8 cellular contexts compared by ENCODE assay signal in the genomic region with DNA sequence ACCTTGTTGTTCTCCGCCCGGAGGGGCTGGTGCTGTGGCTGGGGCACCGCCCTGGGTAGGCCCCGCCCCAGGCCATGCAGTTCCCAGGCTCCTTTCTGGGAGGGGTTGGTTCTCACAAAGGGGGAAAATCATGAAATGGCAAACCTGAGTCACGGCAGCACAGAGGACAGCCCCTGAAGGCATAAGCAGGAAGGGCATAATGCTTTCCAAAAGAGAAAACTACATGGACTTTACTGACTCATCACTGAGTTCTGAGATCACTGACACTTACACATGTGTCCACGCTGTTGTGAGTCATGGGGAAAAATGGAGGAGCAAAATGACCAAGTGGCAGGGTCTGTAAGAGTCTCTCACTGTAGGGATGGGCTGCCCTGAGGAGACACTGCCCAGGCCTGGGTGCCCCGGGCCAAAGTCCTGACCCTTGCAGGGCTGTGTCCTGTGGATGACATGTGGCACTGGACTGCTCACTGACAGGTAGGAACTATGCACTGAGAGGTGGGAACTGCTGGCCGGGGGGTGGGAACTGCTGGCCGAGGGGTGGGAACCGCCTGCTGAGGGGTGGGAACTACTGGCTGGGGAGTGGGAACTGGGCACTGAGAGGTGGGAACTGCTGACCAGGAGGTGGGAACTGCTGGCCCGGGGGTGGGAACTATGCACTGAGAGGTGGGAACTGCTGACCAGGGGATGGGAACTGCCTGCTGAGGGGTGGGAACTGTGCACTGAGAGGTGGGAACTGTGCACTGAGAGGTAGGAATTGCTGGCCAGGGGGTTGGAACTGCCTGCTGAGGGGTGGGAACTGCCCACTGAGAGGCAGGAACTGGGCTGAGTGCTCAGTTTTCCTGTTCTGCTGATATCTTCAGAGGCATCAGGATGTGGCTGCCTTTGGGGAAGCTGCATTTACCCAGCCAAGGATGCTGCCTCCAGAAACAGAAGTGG.
DNase-seq lines count a peak whose midpoint lies in the region; ATAC-seq lines count a peak whose summit lies in the region.
"Had no signal": no experiment of that assay in that cellular context is flagged by ENCODE, and none has a peak within 500 bp of the region (broad histone marks: within the 10 kb centered on the region; RNA-seq: fewer than 3 reads in every experiment).

No MANE protein-coding gene starts in this region.

- in situ Hi-C loops in SK-MEL-5 (cut with HindIII; ENCODE audit: low pct_unique_long_range_greater_than_20kb, low sequenced_read_pairs) = no loop called here

- peak overlapping the region in 20 of 21 experiments; percentile 7 to 87 (median 74) for H3K27ac ChIP-seq in skin epidermis
- H3K27ac ChIP-seq: right lobe of liver had no signal

- H3K27me3 ChIP-seq in H7 (ENCODE audit: control insufficient read depth, insufficient read depth, low read length) = no peaks in the 10 kb centered on the region
- H3K27me3 ChIP-seq: right lobe of liver had no signal

- H3K4me3 ChIP-seq in H7 (ENCODE audit: insufficient read depth, low read depth, low read length) (no peak overlapping the region), skin epidermis (no peak overlapping the region)
- H3K4me3 ChIP-seq: right lobe of liver had no signal

- H3K36me3 ChIP-seq in H7 (replicated peaks; ENCODE audit: control insufficient read depth, insufficient read depth, low read length) = no peaks in the 10 kb centered on the region
- H3K36me3 ChIP-seq: right lobe of liver had no signal

- no peak for ATAC-seq in HG02759 (IDR thresholded peaks at IDR 0.05; ENCODE audit: unreplicated experiment)

- peak; percentile 43 for DNase-seq in H7
- DNase-seq in SK-MEL-5 (ENCODE audit: low read depth, low spot score) = peak; percentile 43
- DNase-seq in fibroblast of the conjunctiva (ENCODE audit: low read depth) = peak; percentile 76
- no peak for DNase-seq in NCI-H526 (lab: John Stamatoyannopoulos, UW)
- DNase-seq in middle frontal gyrus (ENCODE audit: extremely low spot score, low spot score) = no peak
- DNase-seq: right lobe of liver had no signal

Comparison
In these comparisons a context has a peak if more than half of its experiments do, and no peak if none do; other contexts are left out.
1. DNase-seq: peak in H7 (single experiment), SK-MEL-5 (single experiment) and fibroblast of the conjunctiva (single experiment); none in NCI-H526 (0 of 2) and middle frontal gyrus (single experiment).